ENCODE assay signal across 10 cellular contexts in genomic region chr6:154511735-154512097, GRCh38. TPM values are rescaled to one million over a fixed set of nuclear protein-coding genes. Genes with fewer than 3 reads are reported as not detected.
DNase-seq lines count a peak whose midpoint lies in the region; ATAC-seq and TF ChIP-seq lines count a peak whose summit lies in the region.
"Had no signal": no experiment of that assay in that cellular context is flagged by ENCODE, and none has a peak within 500 bp of the region (broad histone marks: within the 10 kb centered on the region; RNA-seq: fewer than 3 reads in every experiment).

No MANE protein-coding gene starts in this region.

- no peaks in the 10 kb centered on the region for H3K36me3 ChIP-seq in suprapubic skin

- WGBS in suprapubic skin, result 7% methylated on average over 8 of the region's 8 CpGs

- peak overlapping the region; percentile 67 for H3K4me3 ChIP-seq in suprapubic skin

- H3K27me3 Mint-ChIP-seq in immature natural killer cell (ENCODE audit: low read depth in 3 of 3), result peaks cover 8 to 15% (median 12%) of the 10 kb centered on the region in 3 donors

- H3K9me3 Mint-ChIP-seq in immature natural killer cell, result peaks cover 0 to 3% (median 0%) of the 10 kb centered on the region in 6 donors
- H3K9me3 Mint-ChIP-seq in activated naive CD4-positive, alpha-beta T cell treated with anti-CD3 and anti-CD28 coated beads, Interleukin-2, amount 50 U/mL, for 72 hours, result no peaks in the 10 kb centered on the region

- peaks cover 33% of the 10 kb centered on the region for H3K4me1 ChIP-seq in suprapubic skin

- peaks cover 6 to 12% of the 10 kb centered on the region in 2 donors for H3K4me1 Mint-ChIP-seq in immature natural killer cell

- H3K4me3 Mint-ChIP-seq in immature natural killer cell, result peak overlapping the region in 4 of 5 donors; percentile 26 to 50 (median 46)

- H3K36me3 Mint-ChIP-seq in immature natural killer cell, result no peaks in the 10 kb centered on the region
- H3K36me3 Mint-ChIP-seq in activated naive CD4-positive, alpha-beta T cell treated with anti-CD3 and anti-CD28 coated beads, Interleukin-2, amount 50 U/mL, for 72 hours, result no peaks in the 10 kb centered on the region

- H3K27me3 ChIP-seq in suprapubic skin, result no peaks in the 10 kb centered on the region

- H3K27ac Mint-ChIP-seq in immature natural killer cell, result no peak overlapping the region
- no peak overlapping the region for H3K27ac Mint-ChIP-seq in activated naive CD4-positive, alpha-beta T cell treated with anti-CD3 and anti-CD28 coated beads, Interleukin-2, amount 50 U/mL, for 72 hours

- ATAC-seq in activated naive CD4-positive, alpha-beta T cell treated with anti-CD3 and anti-CD28 coated beads, Interleukin-2, amount 50 U/mL, for 72 hours, result no peak

- POLR2A ChIA-PET in RWPE1 (lab: Yijun Ruan, JAX; ENCODE audit: low non-redundant PET), result no interaction called here

- H3K9me3 ChIP-seq in suprapubic skin, result no peaks in the 10 kb centered on the region

- TF ChIP-seq EP300 in suprapubic skin (IDR thresholded peaks at IDR 0.05), result no peak

- TF ChIP-seq CTCF in RWPE1 (conservative IDR thresholded peaks at IDR 0.05; ENCODE audit: low read depth), result no peak
- no peak for TF ChIP-seq CTCF in suprapubic skin (IDR thresholded peaks at IDR 0.05)

- peak overlapping the region; percentile 89 for H3K27ac ChIP-seq in RWPE1
- H3K27ac ChIP-seq in suprapubic skin, result no peak overlapping the region

- DNase-seq in NCI-H748 (lab: John Stamatoyannopoulos, UW; ENCODE audit: unreplicated experiment) (peak; percentile 38), NCI-H748 treated with DMSO at 0.1 percent for 48 hours (lab: John Stamatoyannopoulos, UW) (no peak), RWPE1 (ENCODE audit: low spot score) (no peak), immature natural killer cell (no peak), suprapubic skin (ENCODE audit: low spot score in 2 of 2) (no peak), NCI-H524 treated with DMSO at 0.1 percent for 48 hours (lab: John Stamatoyannopoulos, UW) (no peak)
- DNase-seq in stimulated activated CD4-positive, alpha-beta T cell treated with anti-CD3 and anti-CD28 coated beads, Interleukin-4, amount 100 ng/mL, for 1 hour, result no peak
- DNase-seq in activated naive CD4-positive, alpha-beta T cell treated with anti-CD3 and anti-CD28 coated beads, Interleukin-2, amount 50 U/mL, for 72 hours (ENCODE audit: low spot score in 2 of 2), result no peak
- DNase-seq: cortex of kidney, GOT3 had no signal

- CTCF ChIA-PET in RWPE1 (lab: Yijun Ruan, JAX), result interaction anchor here (0.7 kb wide), 1 partner anchor 1221 kb away, joined by 3 read pairs; no protein-coding TSS in a partner anchor

- TF ChIP-seq POLR2A in suprapubic skin (IDR thresholded peaks at IDR 0.05), result no peak

RNA-seq across cellular contexts. Expression of gene CNKSR3, which starts 1.2 kb away (rescaled TPM):
- polyA plus RNA-seq in immature natural killer cell, result under 1 TPM in 1 of 3 donors, not detected in 2; 0.13 TPM
- 10 to 100 TPM in 3 of 4 donors, 1 to 10 TPM in 1; 8.8 to 12.4 (median 11.2) TPM for total RNA-seq in suprapubic skin
- total RNA-seq in activated naive CD4-positive, alpha-beta T cell treated with anti-CD3 and anti-CD28 coated beads, Interleukin-2, amount 50 U/mL, for 72 hours, result under 1 TPM in 1 of 2 donors, not detected in 1; 0.78 TPM

Comparison
In these comparisons a context has a peak if more than half of its experiments do, and no peak if none do; other contexts are left out.
1. RNA of gene CNKSR3, which starts 1.2 kb away (total RNA-seq): 8.8 to 12.4 TPM in suprapubic skin; 0.78 TPM in activated naive CD4-positive, alpha-beta T cell treated with anti-CD3 and anti-CD28 coated beads, Interleukin-2, amount 50 U/mL, for 72 hours; every median in the first group is over 4 times any median in the second.